In the genomic region with DNA sequence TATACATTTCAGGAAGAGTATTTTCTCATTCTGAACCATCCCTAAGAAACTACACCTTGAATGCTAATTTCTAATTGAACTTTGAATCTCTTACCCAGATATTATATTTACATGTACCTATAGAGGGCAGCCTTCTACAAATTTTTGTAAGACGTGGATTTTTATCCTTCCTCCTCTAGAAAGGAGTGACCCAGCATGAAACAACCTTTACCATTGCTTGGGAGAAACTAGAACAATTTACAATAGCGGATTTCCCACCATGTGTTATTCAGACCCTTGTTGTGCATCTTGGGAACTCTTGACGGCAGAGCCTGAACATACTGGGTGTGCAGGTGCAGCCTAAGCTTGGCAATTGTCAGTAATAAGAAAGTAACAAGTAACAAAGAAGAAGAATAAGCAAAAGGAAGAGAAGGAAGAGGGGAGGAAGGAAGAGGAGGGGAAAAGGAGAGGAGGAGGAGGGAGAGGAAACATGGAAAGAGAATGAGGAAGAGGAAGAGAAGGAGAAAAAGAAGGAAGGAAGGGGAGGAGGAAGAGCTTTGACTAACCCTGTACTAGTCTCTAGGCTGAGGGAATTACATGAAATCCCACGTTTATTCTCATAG, we compare ENCODE assay signal across 9 cellular contexts. TPM values are rescaled to one million over a fixed set of nuclear protein-coding genes. Genes with fewer than 3 reads are reported as not detected.
DNase-seq lines count a peak whose midpoint lies in the region; ATAC-seq and TF ChIP-seq lines count a peak whose summit lies in the region.
"Had no signal": no experiment of that assay in that cellular context is flagged by ENCODE, and none has a peak within 500 bp of the region (broad histone marks: within the 10 kb centered on the region; RNA-seq: fewer than 3 reads in every experiment).

No MANE protein-coding gene starts in this region.

- no peaks in the 10 kb centered on the region for H3K36me3 Mint-ChIP-seq in activated B cell treated with CpG ODN at 0.5 μM for 24 hours (ENCODE audit: low read depth)

- CTCF ChIA-PET in activated B cell treated with CpG ODN at 0.5 μM for 24 hours (lab: Charles Lee), result interaction anchor here (0.7 to 7.0 kb wide), 25 partner anchors 9 to 1422 kb away, joined by 3 to 126 read pairs (median 4); a partner anchor contains a TSS

- TF ChIP-seq CTCF in activated B cell treated with CpG ODN at 0.5 μM for 24 hours (IDR thresholded peaks at IDR 0.05), result peak; percentile 49

- no peak overlapping the region for H3K27ac Mint-ChIP-seq in activated B cell treated with CpG ODN at 0.5 μM for 24 hours

- H3K9me3 Mint-ChIP-seq in activated B cell treated with CpG ODN at 0.5 μM for 24 hours, result peaks cover 1% of the 10 kb centered on the region

- peak overlapping the region; percentile 55 for H3K4me3 Mint-ChIP-seq in activated B cell treated with CpG ODN at 0.5 μM for 24 hours

- H3K4me1 Mint-ChIP-seq in activated B cell treated with CpG ODN at 0.5 μM for 24 hours, result peaks cover 5% of the 10 kb centered on the region

- intact Hi-C loops in activated B cell treated with CpG ODN at 0.5 μM for 24 hours (cut with micrococcal nuclease) (loop anchor here (1.0 to 10.0 kb wide), 10 partner anchors 99 to 1428 kb away; no protein-coding TSS in a partner anchor), Right ventricle myocardium superior (cut with DNase I) (loop anchor here (10.0 kb wide), 1 partner anchor 885 kb away; no protein-coding TSS in a partner anchor)

- no peaks in the 10 kb centered on the region for H3K27me3 Mint-ChIP-seq in activated B cell treated with CpG ODN at 0.5 μM for 24 hours

- DNase-seq in ELR (ENCODE audit: low read depth), result peak; percentile 83
- peak; percentile 68 for DNase-seq in NCI-H146 treated with DMSO at 0.1 percent for 48 hours (lab: John Stamatoyannopoulos, UW; ENCODE audit: unreplicated experiment)
- no peak for DNase-seq in activated B cell treated with CpG ODN at 0.5 μM for 24 hours
- no peak for DNase-seq in Right ventricle myocardium superior
- DNase-seq in putamen (ENCODE audit: low spot score), result peak; percentile 18

- POLR2A ChIA-PET in activated B cell treated with CpG ODN at 0.5 μM for 24 hours (lab: Charles Lee), result interaction anchor here (0.5 to 2.1 kb wide), 10 partner anchors 81 to 291 kb away, joined by 3 to 8 read pairs (median 4); a partner anchor contains a TSS

- ATAC-seq in GM21825 (IDR thresholded peaks at IDR 0.05; ENCODE audit: unreplicated experiment) (peak; percentile 62), activated B cell treated with CpG ODN at 0.5 μM for 24 hours (ENCODE audit: low read depth) (peak; percentile 68), Right ventricle myocardium superior (ENCODE audit: poor library complexity) (peak; percentile 66), GM18858 (IDR thresholded peaks at IDR 0.05; ENCODE audit: unreplicated experiment) (no peak), HG03571 (IDR thresholded peaks at IDR 0.05; ENCODE audit: unreplicated experiment) (no peak)

RNA-seq across cellular contexts. Expression of a gene that starts 10.8 kb away (rescaled TPM):
- not detected in 2 replicates for total RNA-seq in activated B cell treated with CpG ODN at 0.5 μM for 24 hours
- total RNA-seq in Right ventricle myocardium superior, result not detected
- total RNA-seq: T-helper 2 cell treated with Interferon-gamma antibody and Interleukin-4, amounts not matched to agents 100 ng/mL and 5 ng/mL, for 36 hours had no signal

RNA-seq across cellular contexts. Expression of a gene that starts 44.1 kb away (rescaled TPM):
- 0.07 TPM in 1 of 2 replicates, not detected in the other for total RNA-seq in activated B cell treated with CpG ODN at 0.5 μM for 24 hours
- total RNA-seq in Right ventricle myocardium superior, result 1.7 TPM
- total RNA-seq: T-helper 2 cell treated with Interferon-gamma antibody and Interleukin-4, amounts not matched to agents 100 ng/mL and 5 ng/mL, for 36 hours had no signal

RNA-seq across cellular contexts. Expression of a gene that starts 45.7 kb away (rescaled TPM):
- total RNA-seq in activated B cell treated with CpG ODN at 0.5 μM for 24 hours, result not detected in 2 replicates
- not detected for total RNA-seq in Right ventricle myocardium superior
- total RNA-seq: T-helper 2 cell treated with Interferon-gamma antibody and Interleukin-4, amounts not matched to agents 100 ng/mL and 5 ng/mL, for 36 hours had no signal

Comparison
In these comparisons a context has a peak if more than half of its experiments do, and no peak if none do; other contexts are left out.
1. DNase-seq: peak in ELR (single experiment), NCI-H146 treated with DMSO at 0.1 percent for 48 hours (single experiment) and putamen (single experiment); none in activated B cell treated with CpG ODN at 0.5 μM for 24 hours (single experiment) and Right ventricle myocardium superior (single experiment).
2. ATAC-seq: peak in GM21825 (single experiment), activated B cell treated with CpG ODN at 0.5 μM for 24 hours (single experiment) and Right ventricle myocardium superior (single experiment); none in GM18858 (single experiment) and HG03571 (single experiment).